Comparison of ENCODE assay signal across 1 cellular context in genomic region chr9:86287013-86287412, GRCh38.
TF ChIP-seq lines count a peak whose summit lies in the region.

No MANE protein-coding gene starts in this region.

TF ChIP-seq in H1, 55 proteins besides CTCF, POLR2A, EP300 and RAD21:
- TF ChIP-seq SP1 (IDR thresholded peaks at IDR 0.05; ENCODE audit: low read depth, low read length) (no peak), TAF1 (IDR thresholded peaks at IDR 0.05; ENCODE audit: low read depth, low read length) (peak; percentile 47; the same call in 1 of the 2 replicates), BACH1 (IDR thresholded peaks at IDR 0.05; ENCODE audit: low read length) (no peak), CBX8 (IDR thresholded peaks at IDR 0.05; ENCODE audit: borderline replicate concordance, low read depth, low read length) (no peak), TBP (IDR thresholded peaks at IDR 0.05; ENCODE audit: low read depth, low read length) (no peak), CHD2 (IDR thresholded peaks at IDR 0.05; ENCODE audit: low read length) (no peak), GTF2F1 (IDR thresholded peaks at IDR 0.05; ENCODE audit: borderline replicate concordance, low read depth, low read length) (no peak), ATF3 (IDR thresholded peaks at IDR 0.05; ENCODE audit: insufficient read depth, low read depth, low read length) (peak; percentile 89), BRCA1 (IDR thresholded peaks at IDR 0.05; ENCODE audit: low read depth, low read length) (no peak), SP2 (IDR thresholded peaks at IDR 0.05; ENCODE audit: low read length) (no peak), SAP30 (IDR thresholded peaks at IDR 0.05; ENCODE audit: insufficient read depth, insufficient replicate concordance, low read length) (no peak), FOSL1 (IDR thresholded peaks at IDR 0.05; ENCODE audit: insufficient read depth, low read depth, low read length) (no peak), KDM5A (IDR thresholded peaks at IDR 0.05; ENCODE audit: low read length) (no peak), JUND (IDR thresholded peaks at IDR 0.05; ENCODE audit: low read length) (peak; percentile 96), TAF7 (optimal IDR thresholded peaks at IDR 0.05; ENCODE audit: borderline replicate concordance, low read depth, low read length) (no peak), SUZ12 (IDR thresholded peaks at IDR 0.05; ENCODE audit: low read length) (no peak), ASH2L (IDR thresholded peaks at IDR 0.05; ENCODE audit: low read length) (no peak), CTBP2 (IDR thresholded peaks at IDR 0.05; ENCODE audit: borderline replicate concordance, insufficient read depth, insufficient read length, low read length) (no peak), SIRT6 (IDR thresholded peaks at IDR 0.05; ENCODE audit: low read length) (no peak), TEAD4 (IDR thresholded peaks at IDR 0.05; ENCODE audit: low read depth, low read length) (no peak), RBBP5 (IDR thresholded peaks at IDR 0.05; ENCODE audit: borderline replicate concordance, low read depth, low read length) (no peak), KDM1A (IDR thresholded peaks at IDR 0.05; ENCODE audit: borderline replicate concordance, low read length) (no peak), JUN (IDR thresholded peaks at IDR 0.05; ENCODE audit: low read depth, low read length) (peak; percentile 62; the same call in 1 of the 2 replicates), MAX (IDR thresholded peaks at IDR 0.05) (no peak), GABPA (IDR thresholded peaks at IDR 0.05; ENCODE audit: borderline replicate concordance, insufficient read depth, low read length) (no peak), SIX5 (IDR thresholded peaks at IDR 0.05; ENCODE audit: low read depth, low read length) (no peak), RFX5 (IDR thresholded peaks at IDR 0.05; ENCODE audit: borderline replicate concordance, low read depth, low read length) (no peak), POLR2AphosphoS5 (IDR thresholded peaks at IDR 0.05; ENCODE audit: low read depth, low read length) (peak; percentile 30; the same call in 1 of the 2 replicates), HDAC6 (IDR thresholded peaks at IDR 0.05; ENCODE audit: low read depth, low read length) (no peak), NRF1 (IDR thresholded peaks at IDR 0.05; ENCODE audit: low read depth, low read length) (no peak), TCF12 (IDR thresholded peaks at IDR 0.05; ENCODE audit: low read depth, low read length) (no peak), NANOG (IDR thresholded peaks at IDR 0.05; ENCODE audit: insufficient read depth, low read depth, low read length, poor library complexity, severe bottlenecking) (no peak), POU5F1 (IDR thresholded peaks at IDR 0.05; ENCODE audit: low read depth, low read length) (no peak), SP4 (IDR thresholded peaks at IDR 0.05; ENCODE audit: low read length) (no peak), CEBPB (IDR thresholded peaks at IDR 0.05; ENCODE audit: low read depth, low read length) (peak; percentile 99), ZNF274 (IDR thresholded peaks at IDR 0.05; ENCODE audit: borderline replicate concordance, extremely low read depth, low read length) (no peak), CREB1 (IDR thresholded peaks at IDR 0.05) (peak; percentile 71), MAFK (IDR thresholded peaks at IDR 0.05; ENCODE audit: low read depth, low read length) (no peak), CHD1 (IDR thresholded peaks at IDR 0.05; ENCODE audit: low read depth, low read length) (no peak), ATF2 (IDR thresholded peaks at IDR 0.05; ENCODE audit: low read length) (peak; percentile 94), KDM4A (IDR thresholded peaks at IDR 0.05; ENCODE audit: low read depth, low read length, severe bottlenecking) (no peak), CBX5 (IDR thresholded peaks at IDR 0.05; ENCODE audit: low read depth, low read length) (no peak), EZH2 (IDR thresholded peaks at IDR 0.05; ENCODE audit: low read depth, low read length, severe bottlenecking) (no peak), RXRA (IDR thresholded peaks at IDR 0.05; ENCODE audit: insufficient read depth, low read depth, low read length) (no peak), YY1 (IDR thresholded peaks at IDR 0.05; ENCODE audit: low read depth, low read length) (no peak), EGR1 (IDR thresholded peaks at IDR 0.05; ENCODE audit: borderline replicate concordance, low read depth, low read length) (no peak), SIN3A (conservative IDR thresholded peaks at IDR 0.05 in 1 of 2, IDR thresholded peaks at IDR 0.05 in 1 of 2; ENCODE audit: low read depth in 1 of 2, low read length in 2 of 2) (no peak), BCL11A (IDR thresholded peaks at IDR 0.05; ENCODE audit: low read depth in 2 of 2, low read length in 2 of 2) (no peak), PHF8 (conservative IDR thresholded peaks at IDR 0.05; ENCODE audit: low read depth, low read length) (no peak), USF2 (IDR thresholded peaks at IDR 0.05; ENCODE audit: low read length) (no peak), HDAC2 (IDR thresholded peaks at IDR 0.05; ENCODE audit: borderline replicate concordance in 1 of 2, low read depth in 2 of 2, low read length in 2 of 2) (no peak), RNF2 (IDR thresholded peaks at IDR 0.05; ENCODE audit: borderline replicate concordance, low read depth, low read length, missing control alignments, poor library complexity, severe bottlenecking) (no peak), SRF (IDR thresholded peaks at IDR 0.05; ENCODE audit: low read depth, low read length) (no peak)
- TF ChIP-seq, protein P1, sequence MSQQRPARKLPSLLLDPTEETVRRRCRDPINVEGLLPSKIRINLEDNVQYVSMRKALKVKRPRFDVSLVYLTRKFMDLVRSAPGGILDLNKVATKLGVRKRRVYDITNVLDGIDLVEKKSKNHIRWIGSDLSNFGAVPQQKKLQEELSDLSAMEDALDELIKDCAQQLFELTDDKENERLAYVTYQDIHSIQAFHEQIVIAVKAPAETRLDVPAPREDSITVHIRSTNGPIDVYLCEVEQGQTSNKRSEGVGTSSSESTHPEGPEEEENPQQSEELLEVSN (IDR thresholded peaks at IDR 0.05) = no peak
- TF ChIP-seq, protein P2, sequence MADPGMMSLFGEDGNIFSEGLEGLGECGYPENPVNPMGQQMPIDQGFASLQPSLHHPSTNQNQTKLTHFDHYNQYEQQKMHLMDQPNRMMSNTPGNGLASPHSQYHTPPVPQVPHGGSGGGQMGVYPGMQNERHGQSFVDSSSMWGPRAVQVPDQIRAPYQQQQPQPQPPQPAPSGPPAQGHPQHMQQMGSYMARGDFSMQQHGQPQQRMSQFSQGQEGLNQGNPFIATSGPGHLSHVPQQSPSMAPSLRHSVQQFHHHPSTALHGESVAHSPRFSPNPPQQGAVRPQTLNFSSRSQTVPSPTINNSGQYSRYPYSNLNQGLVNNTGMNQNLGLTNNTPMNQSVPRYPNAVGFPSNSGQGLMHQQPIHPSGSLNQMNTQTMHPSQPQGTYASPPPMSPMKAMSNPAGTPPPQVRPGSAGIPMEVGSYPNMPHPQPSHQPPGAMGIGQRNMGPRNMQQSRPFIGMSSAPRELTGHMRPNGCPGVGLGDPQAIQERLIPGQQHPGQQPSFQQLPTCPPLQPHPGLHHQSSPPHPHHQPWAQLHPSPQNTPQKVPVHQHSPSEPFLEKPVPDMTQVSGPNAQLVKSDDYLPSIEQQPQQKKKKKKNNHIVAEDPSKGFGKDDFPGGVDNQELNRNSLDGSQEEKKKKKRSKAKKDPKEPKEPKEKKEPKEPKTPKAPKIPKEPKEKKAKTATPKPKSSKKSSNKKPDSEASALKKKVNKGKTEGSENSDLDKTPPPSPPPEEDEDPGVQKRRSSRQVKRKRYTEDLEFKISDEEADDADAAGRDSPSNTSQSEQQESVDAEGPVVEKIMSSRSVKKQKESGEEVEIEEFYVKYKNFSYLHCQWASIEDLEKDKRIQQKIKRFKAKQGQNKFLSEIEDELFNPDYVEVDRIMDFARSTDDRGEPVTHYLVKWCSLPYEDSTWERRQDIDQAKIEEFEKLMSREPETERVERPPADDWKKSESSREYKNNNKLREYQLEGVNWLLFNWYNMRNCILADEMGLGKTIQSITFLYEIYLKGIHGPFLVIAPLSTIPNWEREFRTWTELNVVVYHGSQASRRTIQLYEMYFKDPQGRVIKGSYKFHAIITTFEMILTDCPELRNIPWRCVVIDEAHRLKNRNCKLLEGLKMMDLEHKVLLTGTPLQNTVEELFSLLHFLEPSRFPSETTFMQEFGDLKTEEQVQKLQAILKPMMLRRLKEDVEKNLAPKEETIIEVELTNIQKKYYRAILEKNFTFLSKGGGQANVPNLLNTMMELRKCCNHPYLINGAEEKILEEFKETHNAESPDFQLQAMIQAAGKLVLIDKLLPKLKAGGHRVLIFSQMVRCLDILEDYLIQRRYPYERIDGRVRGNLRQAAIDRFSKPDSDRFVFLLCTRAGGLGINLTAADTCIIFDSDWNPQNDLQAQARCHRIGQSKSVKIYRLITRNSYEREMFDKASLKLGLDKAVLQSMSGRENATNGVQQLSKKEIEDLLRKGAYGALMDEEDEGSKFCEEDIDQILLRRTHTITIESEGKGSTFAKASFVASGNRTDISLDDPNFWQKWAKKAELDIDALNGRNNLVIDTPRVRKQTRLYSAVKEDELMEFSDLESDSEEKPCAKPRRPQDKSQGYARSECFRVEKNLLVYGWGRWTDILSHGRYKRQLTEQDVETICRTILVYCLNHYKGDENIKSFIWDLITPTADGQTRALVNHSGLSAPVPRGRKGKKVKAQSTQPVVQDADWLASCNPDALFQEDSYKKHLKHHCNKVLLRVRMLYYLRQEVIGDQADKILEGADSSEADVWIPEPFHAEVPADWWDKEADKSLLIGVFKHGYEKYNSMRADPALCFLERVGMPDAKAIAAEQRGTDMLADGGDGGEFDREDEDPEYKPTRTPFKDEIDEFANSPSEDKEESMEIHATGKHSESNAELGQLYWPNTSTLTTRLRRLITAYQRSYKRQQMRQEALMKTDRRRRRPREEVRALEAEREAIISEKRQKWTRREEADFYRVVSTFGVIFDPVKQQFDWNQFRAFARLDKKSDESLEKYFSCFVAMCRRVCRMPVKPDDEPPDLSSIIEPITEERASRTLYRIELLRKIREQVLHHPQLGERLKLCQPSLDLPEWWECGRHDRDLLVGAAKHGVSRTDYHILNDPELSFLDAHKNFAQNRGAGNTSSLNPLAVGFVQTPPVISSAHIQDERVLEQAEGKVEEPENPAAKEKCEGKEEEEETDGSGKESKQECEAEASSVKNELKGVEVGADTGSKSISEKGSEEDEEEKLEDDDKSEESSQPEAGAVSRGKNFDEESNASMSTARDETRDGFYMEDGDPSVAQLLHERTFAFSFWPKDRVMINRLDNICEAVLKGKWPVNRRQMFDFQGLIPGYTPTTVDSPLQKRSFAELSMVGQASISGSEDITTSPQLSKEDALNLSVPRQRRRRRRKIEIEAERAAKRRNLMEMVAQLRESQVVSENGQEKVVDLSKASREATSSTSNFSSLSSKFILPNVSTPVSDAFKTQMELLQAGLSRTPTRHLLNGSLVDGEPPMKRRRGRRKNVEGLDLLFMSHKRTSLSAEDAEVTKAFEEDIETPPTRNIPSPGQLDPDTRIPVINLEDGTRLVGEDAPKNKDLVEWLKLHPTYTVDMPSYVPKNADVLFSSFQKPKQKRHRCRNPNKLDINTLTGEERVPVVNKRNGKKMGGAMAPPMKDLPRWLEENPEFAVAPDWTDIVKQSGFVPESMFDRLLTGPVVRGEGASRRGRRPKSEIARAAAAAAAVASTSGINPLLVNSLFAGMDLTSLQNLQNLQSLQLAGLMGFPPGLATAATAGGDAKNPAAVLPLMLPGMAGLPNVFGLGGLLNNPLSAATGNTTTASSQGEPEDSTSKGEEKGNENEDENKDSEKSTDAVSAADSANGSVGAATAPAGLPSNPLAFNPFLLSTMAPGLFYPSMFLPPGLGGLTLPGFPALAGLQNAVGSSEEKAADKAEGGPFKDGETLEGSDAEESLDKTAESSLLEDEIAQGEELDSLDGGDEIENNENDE (IDR thresholded peaks at IDR 0.05; ENCODE audit: insufficient replicate concordance, low read length) = no peak
